ENCODE assay signal across 9 cellular contexts in genomic region chr17:76506408-76507328, GRCh38. TPM values are rescaled to one million over a fixed set of nuclear protein-coding genes. Genes with fewer than 3 reads are reported as not detected.
A peak's percentile ranks its signal among the peaks of the same experiment; 100 is the strongest.
DNase-seq lines count a peak whose midpoint lies in the region; ATAC-seq lines count a peak whose summit lies in the region.
"Had no signal": no experiment of that assay in that cellular context is flagged by ENCODE, and none has a peak within 500 bp of the region (broad histone marks: within the 10 kb centered on the region; RNA-seq: fewer than 3 reads in every experiment).

No MANE protein-coding gene starts in this region.

- H3K9me3 ChIP-seq in mesenchymal stem cell (ENCODE audit: control insufficient read depth, low read length), result no peaks in the 10 kb centered on the region

- no peak overlapping the region for H3K4me3 ChIP-seq in mesenchymal stem cell (ENCODE audit: insufficient read depth in 1 of 2, low read depth in 1 of 2, low read length in 2 of 2)

- H3K27ac ChIP-seq in mesenchymal stem cell (ENCODE audit: low read length, poor library complexity, severe bottlenecking), result no peak overlapping the region
- H3K27ac ChIP-seq: epithelial cell of prostate had no signal

- no peak overlapping the region for H3K9ac ChIP-seq in mesenchymal stem cell (ENCODE audit: low read length)

- no peak overlapping the region for H3K23ac ChIP-seq in mesenchymal stem cell (ENCODE audit: low read length in 2 of 2)

- H3K18ac ChIP-seq in mesenchymal stem cell (ENCODE audit: low read depth in 1 of 2, low read length in 2 of 2), result no peak overlapping the region

- H2BK120ac ChIP-seq in mesenchymal stem cell (ENCODE audit: low read depth, low read length), result no peak overlapping the region

- no peak overlapping the region for H2AFZ ChIP-seq in mesenchymal stem cell (ENCODE audit: low read depth, low read length)

- H3K27me3 ChIP-seq in mesenchymal stem cell (ENCODE audit: control insufficient read depth in 1 of 2, insufficient read depth in 1 of 2, low read length in 2 of 2), result peaks cover 14 to 51% of the 10 kb centered on the region in 2 experiments

- peaks cover 43% of the 10 kb centered on the region for H3K4me1 Mint-ChIP-seq in activated CD8-positive, alpha-beta T cell treated with anti-CD3 and anti-CD28 coated beads, Interleukin-2, amount 10 ng/mL, durations not matched to agents 7 days and 5 days (ENCODE audit: low read depth)

- peak; percentile 81 for DNase-seq in Daoy (ENCODE audit: low read depth)
- DNase-seq in NK-92 (lab: John Stamatoyannopoulos, UW; ENCODE audit: unreplicated experiment), result peak; percentile 40
- DNase-seq in activated CD8-positive, alpha-beta T cell treated with anti-CD3 and anti-CD28 coated beads, Interleukin-2, amount 10 ng/mL, durations not matched to agents 7 days and 5 days, result peak; percentile 91
- DNase-seq in effector CD8-positive, alpha-beta T cell (lab: John Stamatoyannopoulos, UW), result peak; percentile 84
- DNase-seq in mesenchymal stem cell, result peak; percentile 61
- peak; percentile 76 to 86 for DNase-seq in stimulated activated CD8-positive, alpha-beta memory T cell treated with anti-CD3 and anti-CD28 coated beads, Interleukin-2, amount 100 ng/mL, for 1 hour (ENCODE audit: low read depth in 2 of 2)

- CTCF ChIA-PET in activated CD8-positive, alpha-beta T cell treated with anti-CD3 and anti-CD28 coated beads, Interleukin-2, amount 10 ng/mL, durations not matched to agents 7 days and 5 days (lab: Charles Lee), result interaction anchor here (0.8 to 11.9 kb wide), 27 partner anchors 8 to 197 kb away, joined by 3 to 184 read pairs (median 6); partner anchors contain the start of genes AANAT, SPHK1 and UBE2O

- peak overlapping the region; percentile 49 for H3K27ac Mint-ChIP-seq in activated CD8-positive, alpha-beta T cell treated with anti-CD3 and anti-CD28 coated beads, Interleukin-2, amount 10 ng/mL, durations not matched to agents 7 days and 5 days

- no peak overlapping the region for H2AK5ac ChIP-seq in mesenchymal stem cell (ENCODE audit: low read length, severe bottlenecking)

- ATAC-seq in HG03432 (IDR thresholded peaks at IDR 0.05; ENCODE audit: unreplicated experiment), result peak; percentile 67
- ATAC-seq in activated CD8-positive, alpha-beta T cell treated with anti-CD3 and anti-CD28 coated beads, Interleukin-2, amount 10 ng/mL, durations not matched to agents 7 days and 5 days, result peak; percentile 85
- no peak for ATAC-seq in GM21390 (IDR thresholded peaks at IDR 0.05; ENCODE audit: unreplicated experiment)

- H2BK5ac ChIP-seq in mesenchymal stem cell (ENCODE audit: low read depth, low read length, poor library complexity, severe bottlenecking), result no peak overlapping the region

- H3K14ac ChIP-seq in mesenchymal stem cell (ENCODE audit: low read length in 2 of 2), result no peak overlapping the region

- no peak overlapping the region for H3K4ac ChIP-seq in mesenchymal stem cell (ENCODE audit: low read depth in 1 of 2, low read length in 2 of 2)

- no peaks in the 10 kb centered on the region for H3K36me3 ChIP-seq in mesenchymal stem cell (ENCODE audit: control insufficient read depth in 1 of 2, insufficient read depth in 2 of 2, low read depth in 1 of 2, low read length in 2 of 2)

- POLR2A ChIA-PET in activated CD8-positive, alpha-beta T cell treated with anti-CD3 and anti-CD28 coated beads, Interleukin-2, amount 10 ng/mL, durations not matched to agents 7 days and 5 days (lab: Charles Lee), result interaction anchor here (1.2 kb wide), 2 partner anchors 9 to 13 kb away, joined by 4 read pairs; no protein-coding TSS in a partner anchor

- H3K4me3 Mint-ChIP-seq in activated CD8-positive, alpha-beta T cell treated with anti-CD3 and anti-CD28 coated beads, Interleukin-2, amount 10 ng/mL, durations not matched to agents 7 days and 5 days, result no peak overlapping the region

- H3K27me3 Mint-ChIP-seq in activated CD8-positive, alpha-beta T cell treated with anti-CD3 and anti-CD28 coated beads, Interleukin-2, amount 10 ng/mL, durations not matched to agents 7 days and 5 days (ENCODE audit: low read depth), result peaks cover 4% of the 10 kb centered on the region

- H4K91ac ChIP-seq in mesenchymal stem cell (ENCODE audit: low read length), result peak overlapping the region; percentile 4

- H2BK12ac ChIP-seq in mesenchymal stem cell (ENCODE audit: low read length in 2 of 2), result peak overlapping the region in 1 of 2 experiments; percentile 42

- H3K9me3 Mint-ChIP-seq in activated CD8-positive, alpha-beta T cell treated with anti-CD3 and anti-CD28 coated beads, Interleukin-2, amount 10 ng/mL, durations not matched to agents 7 days and 5 days (ENCODE audit: insufficient read depth), result no peaks in the 10 kb centered on the region

- H3K4me1 ChIP-seq in mesenchymal stem cell (ENCODE audit: control insufficient read depth, insufficient read depth, low read depth, low read length), result peaks cover 11% of the 10 kb centered on the region

- no peaks in the 10 kb centered on the region for H3K79me1 ChIP-seq in mesenchymal stem cell (replicated peaks; ENCODE audit: low read length, poor library complexity, severe bottlenecking)

- H4K8ac ChIP-seq in mesenchymal stem cell (ENCODE audit: low read length), result no peak overlapping the region

- no peak overlapping the region for H3K4me2 ChIP-seq in mesenchymal stem cell (ENCODE audit: low read length, poor library complexity, severe bottlenecking)

- 23% methylated on average over 21 of the region's 24 CpGs for WGBS in mesenchymal stem cell

- no peaks in the 10 kb centered on the region for H3K36me3 Mint-ChIP-seq in activated CD8-positive, alpha-beta T cell treated with anti-CD3 and anti-CD28 coated beads, Interleukin-2, amount 10 ng/mL, durations not matched to agents 7 days and 5 days (ENCODE audit: low read depth)

- peak overlapping the region; percentile 62 for H2BK15ac ChIP-seq in mesenchymal stem cell (ENCODE audit: low read depth, poor library complexity, severe bottlenecking)

RNA-seq across cellular contexts. Expression of gene RHBDF2, which starts 5.4 kb away (rescaled TPM):
- total RNA-seq in Daoy (2014; rRNA removed; shearing (Covaris generic)), result 26.6 and 35.5 TPM in 2 replicates
- 10 to 100 TPM; 51.4 to 52.1 TPM for total RNA-seq in activated CD8-positive, alpha-beta T cell treated with anti-CD3 and anti-CD28 coated beads, Interleukin-2, amount 10 ng/mL, durations not matched to agents 7 days and 5 days
- 19.9 TPM for polyA plus RNA-seq in mesenchymal stem cell (2013, experiment 1 of 2)
- polyA plus RNA-seq in mesenchymal stem cell (2013, experiment 2 of 2), result 18.4 TPM

RNA-seq across cellular contexts. Expression of gene CYGB, which starts 30.8 kb away (rescaled TPM):
- 8.3 and 16.0 TPM in 2 replicates for total RNA-seq in Daoy (2014; rRNA removed; shearing (Covaris generic))
- total RNA-seq in activated CD8-positive, alpha-beta T cell treated with anti-CD3 and anti-CD28 coated beads, Interleukin-2, amount 10 ng/mL, durations not matched to agents 7 days and 5 days, result under 1 TPM in 1 of 2 experiments, not detected in 1; 0.40 TPM
- polyA plus RNA-seq in mesenchymal stem cell (2013, experiment 1 of 2), result 313 TPM
- 315 TPM for polyA plus RNA-seq in mesenchymal stem cell (2013, experiment 2 of 2)

RNA-seq across cellular contexts. Expression of gene PRCD, which starts 33.2 kb away (rescaled TPM):
- 0.51 TPM in 1 of 2 replicates, not detected in the other for total RNA-seq in Daoy (2014; rRNA removed; shearing (Covaris generic))
- not detected for total RNA-seq in activated CD8-positive, alpha-beta T cell treated with anti-CD3 and anti-CD28 coated beads, Interleukin-2, amount 10 ng/mL, durations not matched to agents 7 days and 5 days
- 13.5 TPM for polyA plus RNA-seq in mesenchymal stem cell (2013, experiment 1 of 2)
- 14.0 TPM for polyA plus RNA-seq in mesenchymal stem cell (2013, experiment 2 of 2)

RNA-seq across cellular contexts. Expression of gene AANAT, which starts 39.3 kb away (rescaled TPM):
- not detected in 2 replicates for total RNA-seq in Daoy (2014; rRNA removed; shearing (Covaris generic))
- total RNA-seq in activated CD8-positive, alpha-beta T cell treated with anti-CD3 and anti-CD28 coated beads, Interleukin-2, amount 10 ng/mL, durations not matched to agents 7 days and 5 days, result not detected
- polyA plus RNA-seq in mesenchymal stem cell (2013, experiment 1 of 2), result 0.03 TPM
- 0.01 TPM for polyA plus RNA-seq in mesenchymal stem cell (2013, experiment 2 of 2)

RNA-seq across cellular contexts. Expression of gene UBE2O, which starts 53.7 kb away (rescaled TPM):
- 19.2 and 24.7 TPM in 2 replicates for total RNA-seq in Daoy (2014; rRNA removed; shearing (Covaris generic))
- 10 to 100 TPM; 28.4 to 31.6 TPM for total RNA-seq in activated CD8-positive, alpha-beta T cell treated with anti-CD3 and anti-CD28 coated beads, Interleukin-2, amount 10 ng/mL, durations not matched to agents 7 days and 5 days
- polyA plus RNA-seq in mesenchymal stem cell (2013, experiment 1 of 2), result 7.8 TPM
- polyA plus RNA-seq in mesenchymal stem cell (2013, experiment 2 of 2), result 6.8 TPM

Comparison
In these comparisons a context has a peak if more than half of its experiments do, and no peak if none do; other contexts are left out.
1. DNase-seq: peak in every context shown above with its lines; median percentile 91 in activated CD8-positive, alpha-beta T cell treated with anti-CD3 and anti-CD28 coated beads, Interleukin-2, amount 10 ng/mL, durations not matched to agents 7 days and 5 days; 84 in effector CD8-positive, alpha-beta T cell; 81 in Daoy; 81 in stimulated activated CD8-positive, alpha-beta memory T cell treated with anti-CD3 and anti-CD28 coated beads, Interleukin-2, amount 100 ng/mL, for 1 hour; 61 in mesenchymal stem cell; 40 in NK-92.